In genomic region chr7:24896031-24896433, GRCh38 we compare ENCODE assay signal across 10 cellular contexts.
DNase-seq lines count a peak whose midpoint lies in the region; ATAC-seq and TF ChIP-seq lines count a peak whose summit lies in the region.
"Had no signal": no experiment of that assay in that cellular context is flagged by ENCODE, and none has a peak within 500 bp of the region (broad histone marks: within the 10 kb centered on the region; RNA-seq: fewer than 3 reads in every experiment).

No MANE protein-coding gene starts in this region.

- no peak overlapping the region for H3K4me3 Mint-ChIP-seq in activated CD8-positive, alpha-beta memory T cell treated with anti-CD3 and anti-CD28 coated beads, Interleukin-2, amount 10 ng/mL, durations not matched to agents 7 days and 5 days
- no peak overlapping the region for H3K4me3 Mint-ChIP-seq in stimulated activated naive CD8-positive, alpha-beta T cell treated with anti-CD3 and anti-CD28 coated beads, Interleukin-15, amount 100 ng/mL, for 72 hours

- no peaks in the 10 kb centered on the region for H3K4me1 ChIP-seq in Peyer's patch
- no peaks in the 10 kb centered on the region for H3K4me1 ChIP-seq in right cardiac atrium (ENCODE audit: control insufficient read depth, insufficient read depth, low read length)

- peaks cover 60% of the 10 kb centered on the region for H3K4me1 Mint-ChIP-seq in activated CD8-positive, alpha-beta memory T cell treated with anti-CD3 and anti-CD28 coated beads, Interleukin-2, amount 10 ng/mL, durations not matched to agents 7 days and 5 days
- peaks cover 60% of the 10 kb centered on the region for H3K4me1 Mint-ChIP-seq in stimulated activated naive CD8-positive, alpha-beta T cell treated with anti-CD3 and anti-CD28 coated beads, Interleukin-15, amount 100 ng/mL, for 72 hours

- WGBS in right cardiac atrium, result 63% methylated on average over 4 of the region's 4 CpGs

- peak overlapping the region; percentile 77 for H3K27ac Mint-ChIP-seq in activated CD8-positive, alpha-beta memory T cell treated with anti-CD3 and anti-CD28 coated beads, Interleukin-2, amount 10 ng/mL, durations not matched to agents 7 days and 5 days
- no peak overlapping the region for H3K27ac Mint-ChIP-seq in stimulated activated naive CD8-positive, alpha-beta T cell treated with anti-CD3 and anti-CD28 coated beads, Interleukin-15, amount 100 ng/mL, for 72 hours

- intact Hi-C loops in right cardiac atrium (cut with DNase I), result loop anchor here in 1 of 4 donors (10.0 kb wide), 1 partner anchor 169 kb away; no protein-coding TSS in a partner anchor

- H3K9me3 Mint-ChIP-seq in activated CD8-positive, alpha-beta memory T cell treated with anti-CD3 and anti-CD28 coated beads, Interleukin-2, amount 10 ng/mL, durations not matched to agents 7 days and 5 days (ENCODE audit: low read depth), result no peaks in the 10 kb centered on the region
- H3K9me3 Mint-ChIP-seq in stimulated activated naive CD8-positive, alpha-beta T cell treated with anti-CD3 and anti-CD28 coated beads, Interleukin-15, amount 100 ng/mL, for 72 hours, result no peaks in the 10 kb centered on the region

- peak in 3 of 6 experiments; percentile 15 to 20 (median 18) for TF ChIP-seq CTCF in Peyer's patch (IDR thresholded peaks at IDR 0.05)

- no peaks in the 10 kb centered on the region for H3K27me3 Mint-ChIP-seq in activated CD8-positive, alpha-beta memory T cell treated with anti-CD3 and anti-CD28 coated beads, Interleukin-2, amount 10 ng/mL, durations not matched to agents 7 days and 5 days
- H3K27me3 Mint-ChIP-seq in stimulated activated naive CD8-positive, alpha-beta T cell treated with anti-CD3 and anti-CD28 coated beads, Interleukin-15, amount 100 ng/mL, for 72 hours, result no peaks in the 10 kb centered on the region

- H3K36me3 ChIP-seq in Peyer's patch, result no peaks in the 10 kb centered on the region

- peak; percentile 52 for ATAC-seq in activated CD8-positive, alpha-beta memory T cell treated with anti-CD3 and anti-CD28 coated beads, Interleukin-2, amount 10 ng/mL, durations not matched to agents 7 days and 5 days
- peak; percentile 61 for ATAC-seq in HG02759 (IDR thresholded peaks at IDR 0.05; ENCODE audit: unreplicated experiment)
- peak; percentile 54 for ATAC-seq in stimulated activated naive CD8-positive, alpha-beta T cell treated with anti-CD3 and anti-CD28 coated beads, Interleukin-15, amount 100 ng/mL, for 72 hours
- no peak for ATAC-seq in right cardiac atrium
- ATAC-seq: activated CD4-positive, CD25-positive, alpha-beta regulatory T cell treated with anti-CD3 and anti-CD28 coated beads, Interleukin-2, amount 50 U/mL, for 24 hours had no signal

- no peaks in the 10 kb centered on the region for H3K27me3 ChIP-seq in Peyer's patch
- no peaks in the 10 kb centered on the region for H3K27me3 ChIP-seq in right cardiac atrium (ENCODE audit: control insufficient read depth, insufficient read depth)

- no peak for TF ChIP-seq POLR2A in Peyer's patch (IDR thresholded peaks at IDR 0.05)

- CTCF ChIA-PET in activated CD8-positive, alpha-beta memory T cell treated with anti-CD3 and anti-CD28 coated beads, Interleukin-2, amount 10 ng/mL, durations not matched to agents 7 days and 5 days (lab: Charles Lee), result interaction anchor here (0.5 to 2.3 kb wide), 19 partner anchors 9 to 1332 kb away, joined by 3 to 14 read pairs (median 4); partner anchors contain the start of gene OSBPL3

- H3K9me3 ChIP-seq in Peyer's patch (no peaks in the 10 kb centered on the region), right cardiac atrium (ENCODE audit: control insufficient read depth, low read length) (no peaks in the 10 kb centered on the region)

- H3K4me3 ChIP-seq in Peyer's patch (no peak overlapping the region), right cardiac atrium (ENCODE audit: low read length) (no peak overlapping the region)

- peaks cover 13% of the 10 kb centered on the region for H3K36me3 Mint-ChIP-seq in activated CD8-positive, alpha-beta memory T cell treated with anti-CD3 and anti-CD28 coated beads, Interleukin-2, amount 10 ng/mL, durations not matched to agents 7 days and 5 days

- DNase-seq in activated CD8-positive, alpha-beta memory T cell treated with anti-CD3 and anti-CD28 coated beads, Interleukin-2, amount 10 ng/mL, durations not matched to agents 7 days and 5 days, result peak; percentile 70
- DNase-seq in activated CD8-positive, alpha-beta memory T cell treated with anti-CD3 and anti-CD28 coated beads, Interleukin-2, amount 50 U/mL, for 48 hours, result no peak
- peak in 2 of 3 donors; percentile 45 to 58 for DNase-seq in Peyer's patch
- DNase-seq in stimulated activated naive CD8-positive, alpha-beta T cell treated with anti-CD3 and anti-CD28 coated beads, Interleukin-15, amount 100 ng/mL, for 72 hours, result no peak
- no peak for DNase-seq in activated effector memory CD4-positive, alpha-beta T cell treated with Interleukin-2 at 50 U/mL for 16 hours
- no peak for DNase-seq in right cardiac atrium
- no peak for DNase-seq in DMS153 (lab: John Stamatoyannopoulos, UW)
- DNase-seq: ACHN had no signal

- no peak overlapping the region for H3K27ac ChIP-seq in Peyer's patch
- H3K27ac ChIP-seq in right cardiac atrium (ENCODE audit: low read length), result no peak overlapping the region

Comparison
In these comparisons a context has a peak if more than half of its experiments do, and no peak if none do; other contexts are left out.
1. DNase-seq: peak in activated CD8-positive, alpha-beta memory T cell treated with anti-CD3 and anti-CD28 coated beads, Interleukin-2, amount 10 ng/mL, durations not matched to agents 7 days and 5 days (single experiment) and Peyer's patch (2 of 3); none in activated CD8-positive, alpha-beta memory T cell treated with anti-CD3 and anti-CD28 coated beads, Interleukin-2, amount 50 U/mL, for 48 hours (single experiment), stimulated activated naive CD8-positive, alpha-beta T cell treated with anti-CD3 and anti-CD28 coated beads, Interleukin-15, amount 100 ng/mL, for 72 hours (0 of 2), activated effector memory CD4-positive, alpha-beta T cell treated with Interleukin-2 at 50 U/mL for 16 hours (single experiment), right cardiac atrium (0 of 3) and DMS153 (single experiment).
2. ATAC-seq: peak in activated CD8-positive, alpha-beta memory T cell treated with anti-CD3 and anti-CD28 coated beads, Interleukin-2, amount 10 ng/mL, durations not matched to agents 7 days and 5 days (single experiment), HG02759 (single experiment) and stimulated activated naive CD8-positive, alpha-beta T cell treated with anti-CD3 and anti-CD28 coated beads, Interleukin-15, amount 100 ng/mL, for 72 hours (single experiment); none in right cardiac atrium (0 of 2).